In genomic region chr5:76404694-76405306, GRCh38 we compare ENCODE assay signal across 1 cellular context.
A peak's percentile ranks its signal among the peaks of the same experiment; 100 is the strongest.
TF ChIP-seq lines count a peak whose summit lies in the region.

No MANE protein-coding gene starts in this region.

TF ChIP-seq in HepG2, 621 proteins besides CTCF, POLR2A, EP300 and RAD21 (continued from another document and continues in another):
- TF ChIP-seq, protein P1, sequence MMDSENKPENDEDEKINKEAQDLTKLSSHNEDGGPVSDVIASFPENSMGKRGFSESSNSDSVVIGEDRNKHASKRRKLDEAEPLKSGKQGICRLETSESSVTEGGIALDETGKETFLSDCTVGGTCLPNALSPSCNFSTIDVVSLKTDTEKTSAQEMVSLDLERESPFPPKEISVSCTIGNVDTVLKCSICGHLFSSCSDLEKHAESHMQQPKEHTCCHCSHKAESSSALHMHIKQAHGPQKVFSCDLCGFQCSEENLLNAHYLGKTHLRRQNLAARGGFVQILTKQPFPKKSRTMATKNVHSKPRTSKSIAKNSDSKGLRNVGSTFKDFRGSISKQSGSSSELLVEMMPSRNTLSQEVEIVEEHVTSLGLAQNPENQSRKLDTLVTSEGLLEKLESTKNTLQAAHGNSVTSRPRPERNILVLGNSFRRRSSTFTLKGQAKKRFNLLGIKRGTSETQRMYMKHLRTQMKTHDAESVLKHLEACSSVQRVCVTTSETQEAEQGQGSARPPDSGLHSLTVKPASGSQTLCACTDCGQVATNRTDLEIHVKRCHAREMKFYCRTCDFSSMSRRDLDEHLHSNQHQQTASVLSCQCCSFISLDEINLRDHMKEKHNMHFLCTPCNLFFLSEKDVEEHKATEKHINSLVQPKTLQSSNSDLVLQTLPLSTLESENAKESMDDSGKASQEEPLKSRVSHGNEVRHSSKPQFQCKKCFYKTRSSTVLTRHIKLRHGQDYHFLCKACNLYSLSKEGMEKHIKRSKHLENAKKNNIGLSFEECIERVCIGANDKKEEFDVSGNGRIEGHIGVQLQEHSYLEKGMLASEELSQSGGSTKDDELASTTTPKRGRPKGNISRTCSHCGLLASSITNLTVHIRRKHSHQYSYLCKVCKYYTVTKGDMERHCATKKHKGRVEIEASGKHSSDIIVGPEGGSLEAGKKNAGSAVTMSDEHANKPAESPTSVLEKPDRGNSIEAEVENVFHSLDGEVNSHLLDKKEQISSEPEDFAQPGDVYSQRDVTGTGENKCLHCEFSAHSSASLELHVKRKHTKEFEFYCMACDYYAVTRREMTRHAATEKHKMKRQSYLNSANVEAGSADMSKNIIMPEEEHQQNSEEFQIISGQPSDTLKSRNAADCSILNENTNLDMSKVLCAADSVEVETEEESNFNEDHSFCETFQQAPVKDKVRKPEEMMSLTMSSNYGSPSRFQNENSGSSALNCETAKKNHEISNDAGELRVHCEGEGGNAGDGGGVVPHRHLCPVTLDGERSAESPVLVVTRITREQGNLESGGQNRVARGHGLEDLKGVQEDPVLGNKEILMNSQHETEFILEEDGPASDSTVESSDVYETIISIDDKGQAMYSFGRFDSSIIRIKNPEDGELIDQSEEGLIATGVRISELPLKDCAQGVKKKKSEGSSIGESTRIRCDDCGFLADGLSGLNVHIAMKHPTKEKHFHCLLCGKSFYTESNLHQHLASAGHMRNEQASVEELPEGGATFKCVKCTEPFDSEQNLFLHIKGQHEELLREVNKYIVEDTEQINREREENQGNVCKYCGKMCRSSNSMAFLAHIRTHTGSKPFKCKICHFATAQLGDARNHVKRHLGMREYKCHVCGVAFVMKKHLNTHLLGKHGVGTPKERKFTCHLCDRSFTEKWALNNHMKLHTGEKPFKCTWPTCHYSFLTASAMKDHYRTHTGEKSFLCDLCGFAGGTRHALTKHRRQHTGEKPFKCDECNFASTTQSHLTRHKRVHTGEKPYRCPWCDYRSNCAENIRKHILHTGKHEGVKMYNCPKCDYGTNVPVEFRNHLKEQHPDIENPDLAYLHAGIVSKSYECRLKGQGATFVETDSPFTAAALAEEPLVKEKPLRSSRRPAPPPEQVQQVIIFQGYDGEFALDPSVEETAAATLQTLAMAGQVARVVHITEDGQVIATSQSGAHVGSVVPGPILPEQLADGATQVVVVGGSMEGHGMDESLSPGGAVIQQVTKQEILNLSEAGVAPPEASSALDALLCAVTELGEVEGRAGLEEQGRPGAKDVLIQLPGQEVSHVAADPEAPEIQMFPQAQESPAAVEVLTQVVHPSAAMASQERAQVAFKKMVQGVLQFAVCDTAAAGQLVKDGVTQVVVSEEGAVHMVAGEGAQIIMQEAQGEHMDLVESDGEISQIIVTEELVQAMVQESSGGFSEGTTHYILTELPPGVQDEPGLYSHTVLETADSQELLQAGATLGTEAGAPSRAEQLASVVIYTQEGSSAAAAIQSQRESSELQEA (CRISPR knock-in tag; IDR thresholded peaks at IDR 0.05; ENCODE audit: not compliant biosample characterization), result peak; percentile 12
- TF ChIP-seq GATA4 (IDR thresholded peaks at IDR 0.05; ENCODE audit: borderline replicate concordance, low read depth), result no peak
- TF ChIP-seq, protein P2, sequence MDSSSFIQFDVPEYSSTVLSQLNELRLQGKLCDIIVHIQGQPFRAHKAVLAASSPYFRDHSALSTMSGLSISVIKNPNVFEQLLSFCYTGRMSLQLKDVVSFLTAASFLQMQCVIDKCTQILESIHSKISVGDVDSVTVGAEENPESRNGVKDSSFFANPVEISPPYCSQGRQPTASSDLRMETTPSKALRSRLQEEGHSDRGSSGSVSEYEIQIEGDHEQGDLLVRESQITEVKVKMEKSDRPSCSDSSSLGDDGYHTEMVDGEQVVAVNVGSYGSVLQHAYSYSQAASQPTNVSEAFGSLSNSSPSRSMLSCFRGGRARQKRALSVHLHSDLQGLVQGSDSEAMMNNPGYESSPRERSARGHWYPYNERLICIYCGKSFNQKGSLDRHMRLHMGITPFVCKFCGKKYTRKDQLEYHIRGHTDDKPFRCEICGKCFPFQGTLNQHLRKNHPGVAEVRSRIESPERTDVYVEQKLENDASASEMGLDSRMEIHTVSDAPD (CRISPR knock-in tag; IDR thresholded peaks at IDR 0.05), result 0 out of 2 replicates have a peak, but pooled peaks have one; percentile 33
- no peak for TF ChIP-seq ZNF17 (CRISPR knock-in tag; IDR thresholded peaks at IDR 0.05)
- TF ChIP-seq NR2C2 (CRISPR knock-in tag; IDR thresholded peaks at IDR 0.05; ENCODE audit: borderline replicate concordance), result no peak
- no peak; the same call in 1 of the 2 replicates for TF ChIP-seq ZNF441 (CRISPR knock-in tag; IDR thresholded peaks at IDR 0.05; ENCODE audit: borderline replicate concordance)
- TF ChIP-seq FLYWCH1 (CRISPR knock-in tag; IDR thresholded peaks at IDR 0.05), result no peak
- TF ChIP-seq ZFYVE20 (CRISPR knock-in tag; IDR thresholded peaks at IDR 0.05; ENCODE audit: borderline replicate concordance, low read depth), result no peak
- TF ChIP-seq CHD4 (IDR thresholded peaks at IDR 0.05; ENCODE audit: borderline replicate concordance, low read length), result no peak
- TF ChIP-seq MTA3 (CRISPR knock-in tag; IDR thresholded peaks at IDR 0.05), result no peak
- TF ChIP-seq FOXK1 (CRISPR knock-in tag; IDR thresholded peaks at IDR 0.05; ENCODE audit: borderline replicate concordance, low read depth), result no peak
- TF ChIP-seq ZNF280B (CRISPR knock-in tag; IDR thresholded peaks at IDR 0.05; ENCODE audit: borderline replicate concordance), result no peak
- TF ChIP-seq E2F5 (CRISPR knock-in tag; conservative IDR thresholded peaks at IDR 0.05), result no peak
- TF ChIP-seq MXD3 (CRISPR knock-in tag; IDR thresholded peaks at IDR 0.05), result 0 out of 2 replicates have a peak, but pooled peaks have one; percentile 8
- no peak for TF ChIP-seq HOMEZ (CRISPR knock-in tag; IDR thresholded peaks at IDR 0.05; ENCODE audit: low read depth)
- no peak for TF ChIP-seq RFXAP (CRISPR knock-in tag; IDR thresholded peaks at IDR 0.05; ENCODE audit: borderline replicate concordance)
- TF ChIP-seq ZNF572 (CRISPR knock-in tag; IDR thresholded peaks at IDR 0.05), result peak; percentile 3; the same call in 1 of the 2 replicates
- TF ChIP-seq YY1 (IDR thresholded peaks at IDR 0.05; ENCODE audit: insufficient read depth, insufficient replicate concordance, low read depth, low read length), result no peak
- no peak for TF ChIP-seq ZNF75D (CRISPR knock-in tag; IDR thresholded peaks at IDR 0.05; ENCODE audit: borderline replicate concordance)
- TF ChIP-seq HOXA5 (CRISPR knock-in tag; IDR thresholded peaks at IDR 0.05), result no peak
- no peak for TF ChIP-seq TCF7 (IDR thresholded peaks at IDR 0.05; ENCODE audit: low read depth)
- TF ChIP-seq ZNF839 (CRISPR knock-in tag; IDR thresholded peaks at IDR 0.05; ENCODE audit: borderline replicate concordance), result no peak
- TF ChIP-seq CEBPG (CRISPR knock-in tag; IDR thresholded peaks at IDR 0.05), result no peak
- no peak for TF ChIP-seq SIX4 (CRISPR knock-in tag; IDR thresholded peaks at IDR 0.05)
- no peak for TF ChIP-seq ZEB1 (IDR thresholded peaks at IDR 0.05; ENCODE audit: insufficient replicate concordance, low read depth)
- no peak for TF ChIP-seq SSRP1 (CRISPR knock-in tag; IDR thresholded peaks at IDR 0.05)
- TF ChIP-seq JUN (CRISPR knock-in tag; IDR thresholded peaks at IDR 0.05), result no peak
- no peak for TF ChIP-seq ZNF674 (CRISPR knock-in tag; IDR thresholded peaks at IDR 0.05; ENCODE audit: low read depth)
- TF ChIP-seq CSRNP2 (CRISPR knock-in tag; conservative IDR thresholded peaks at IDR 0.05; ENCODE audit: low read depth), result no peak
- no peak for TF ChIP-seq ZNF562 (CRISPR knock-in tag; IDR thresholded peaks at IDR 0.05; ENCODE audit: borderline replicate concordance)
- TF ChIP-seq ZNF331 (CRISPR knock-in tag; IDR thresholded peaks at IDR 0.05), result no peak
- no peak for TF ChIP-seq ZBTB3 (CRISPR knock-in tag; IDR thresholded peaks at IDR 0.05; ENCODE audit: borderline replicate concordance, low read depth)
- TF ChIP-seq ZNF792 (CRISPR knock-in tag; IDR thresholded peaks at IDR 0.05), result no peak
- no peak for TF ChIP-seq ZNF549 (CRISPR knock-in tag; IDR thresholded peaks at IDR 0.05)
- no peak for TF ChIP-seq HOXA7 (CRISPR knock-in tag; IDR thresholded peaks at IDR 0.05)
- TF ChIP-seq SRSF9 (IDR thresholded peaks at IDR 0.05; ENCODE audit: borderline replicate concordance, insufficient read depth, low read depth, low read length, poor library complexity, severe bottlenecking), result no peak
- TF ChIP-seq ZNF558 (CRISPR knock-in tag; IDR thresholded peaks at IDR 0.05; ENCODE audit: borderline replicate concordance), result 0 out of 2 replicates have a peak, but pooled peaks have one; percentile 16
- TF ChIP-seq ZNF205 (CRISPR knock-in tag; IDR thresholded peaks at IDR 0.05), result no peak
- no peak for TF ChIP-seq ZNF124 (CRISPR knock-in tag; IDR thresholded peaks at IDR 0.05)
- no peak for TF ChIP-seq KLF6 (CRISPR knock-in tag; IDR thresholded peaks at IDR 0.05)
- no peak for TF ChIP-seq NCOR1 (IDR thresholded peaks at IDR 0.05; ENCODE audit: borderline replicate concordance, low read length)
- TF ChIP-seq SCMH1 (CRISPR knock-in tag; IDR thresholded peaks at IDR 0.05; ENCODE audit: borderline replicate concordance), result no peak
- TF ChIP-seq ZNF614 (CRISPR knock-in tag; IDR thresholded peaks at IDR 0.05; ENCODE audit: borderline replicate concordance), result no peak
- no peak for TF ChIP-seq ZC3H4 (CRISPR knock-in tag; IDR thresholded peaks at IDR 0.05; ENCODE audit: borderline replicate concordance)
- peak; percentile 9; the same call in 1 of the 2 replicates for TF ChIP-seq NFIC (IDR thresholded peaks at IDR 0.05; ENCODE audit: low read length)
- no peak for TF ChIP-seq ZFP90 (CRISPR knock-in tag; IDR thresholded peaks at IDR 0.05; ENCODE audit: borderline replicate concordance)
- TF ChIP-seq ZNF20 (CRISPR knock-in tag; IDR thresholded peaks at IDR 0.05), result no peak
- no peak for TF ChIP-seq TOE1 (CRISPR knock-in tag; IDR thresholded peaks at IDR 0.05)
- TF ChIP-seq ZNF644 (CRISPR knock-in tag; IDR thresholded peaks at IDR 0.05; ENCODE audit: low read depth), result 0 out of 2 replicates have a peak, but pooled peaks have one; percentile 2
- no peak for TF ChIP-seq AHR (CRISPR knock-in tag; IDR thresholded peaks at IDR 0.05)
- no peak for TF ChIP-seq ZNF577 (CRISPR knock-in tag; IDR thresholded peaks at IDR 0.05; ENCODE audit: borderline replicate concordance, low read depth)
- TF ChIP-seq PHB2 (IDR thresholded peaks at IDR 0.05; ENCODE audit: partially characterized antibody), result no peak
- no peak for TF ChIP-seq ZC3H13 (CRISPR knock-in tag; IDR thresholded peaks at IDR 0.05)
- TF ChIP-seq KLF15 (CRISPR knock-in tag; IDR thresholded peaks at IDR 0.05; ENCODE audit: borderline replicate concordance), result no peak
- no peak for TF ChIP-seq HMG20B (CRISPR knock-in tag; conservative IDR thresholded peaks at IDR 0.05)
- TF ChIP-seq PLRG1 (conservative IDR thresholded peaks at IDR 0.05), result no peak
- TF ChIP-seq, protein P3, sequence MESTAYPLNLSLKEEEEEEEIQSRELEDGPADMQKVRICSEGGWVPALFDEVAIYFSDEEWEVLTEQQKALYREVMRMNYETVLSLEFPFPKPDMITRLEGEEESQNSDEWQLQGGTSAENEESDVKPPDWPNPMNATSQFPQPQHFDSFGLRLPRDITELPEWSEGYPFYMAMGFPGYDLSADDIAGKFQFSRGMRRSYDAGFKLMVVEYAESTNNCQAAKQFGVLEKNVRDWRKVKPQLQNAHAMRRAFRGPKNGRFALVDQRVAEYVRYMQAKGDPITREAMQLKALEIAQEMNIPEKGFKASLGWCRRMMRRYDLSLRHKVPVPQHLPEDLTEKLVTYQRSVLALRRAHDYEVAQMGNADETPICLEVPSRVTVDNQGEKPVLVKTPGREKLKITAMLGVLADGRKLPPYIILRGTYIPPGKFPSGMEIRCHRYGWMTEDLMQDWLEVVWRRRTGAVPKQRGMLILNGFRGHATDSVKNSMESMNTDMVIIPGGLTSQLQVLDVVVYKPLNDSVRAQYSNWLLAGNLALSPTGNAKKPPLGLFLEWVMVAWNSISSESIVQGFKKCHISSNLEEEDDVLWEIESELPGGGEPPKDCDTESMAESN (CRISPR knock-in tag; conservative IDR thresholded peaks at IDR 0.05), result no peak
- no peak for TF ChIP-seq KMT2A (CRISPR knock-in tag; IDR thresholded peaks at IDR 0.05)
